In genomic region chr9:35079041-35079425, GRCh38 we compare ENCODE assay signal across 1 cellular context.
TF ChIP-seq lines count a peak whose summit lies in the region.

No MANE protein-coding gene starts in this region.

TF ChIP-seq in GM12878, 131 proteins besides CTCF, POLR2A, EP300 and RAD21:
- TF ChIP-seq SREBF1 (IDR thresholded peaks at IDR 0.05; ENCODE audit: low read length) (no peak), BMI1 (IDR thresholded peaks at IDR 0.05; ENCODE audit: borderline replicate concordance) (no peak), HCFC1 (IDR thresholded peaks at IDR 0.05; ENCODE audit: low read length) (no peak), ATF2 (IDR thresholded peaks at IDR 0.05; ENCODE audit: low read length) (no peak), SUPT20H (IDR thresholded peaks at IDR 0.05; ENCODE audit: borderline replicate concordance, control insufficient read depth, low read depth, low read length) (no peak), MEF2A (IDR thresholded peaks at IDR 0.05; ENCODE audit: insufficient read depth, low read depth, low read length) (no peak), NFYA (IDR thresholded peaks at IDR 0.05; ENCODE audit: borderline replicate concordance, low read depth, low read length) (no peak), RELB (IDR thresholded peaks at IDR 0.05; ENCODE audit: low read depth) (no peak), NR2C2 (IDR thresholded peaks at IDR 0.05; ENCODE audit: borderline replicate concordance, control insufficient read depth, insufficient read length, low read depth) (no peak), TBL1XR1 (IDR thresholded peaks at IDR 0.05; ENCODE audit: low read depth, low read length) (no peak), STAT1 (conservative IDR thresholded peaks at IDR 0.05) (no peak), CEBPZ (IDR thresholded peaks at IDR 0.05; ENCODE audit: low read depth, low read length) (no peak), MEF2B (IDR thresholded peaks at IDR 0.05; ENCODE audit: partially characterized antibody, poor library complexity, severe bottlenecking) (no peak), CREM (IDR thresholded peaks at IDR 0.05; ENCODE audit: low read depth) (no peak), BHLHE40 (IDR thresholded peaks at IDR 0.05; ENCODE audit: borderline replicate concordance in 1 of 2, low read depth in 2 of 2, low read length in 1 of 2) (no peak), SIX5 (IDR thresholded peaks at IDR 0.05; ENCODE audit: low read depth, low read length, severe bottlenecking) (no peak), NR2F1 (conservative IDR thresholded peaks at IDR 0.05) (no peak), HSF1 (IDR thresholded peaks at IDR 0.05; ENCODE audit: low read depth, low read length) (no peak), CBX3 (IDR thresholded peaks at IDR 0.05; ENCODE audit: borderline replicate concordance, low read depth) (no peak)
